In the genomic region with DNA sequence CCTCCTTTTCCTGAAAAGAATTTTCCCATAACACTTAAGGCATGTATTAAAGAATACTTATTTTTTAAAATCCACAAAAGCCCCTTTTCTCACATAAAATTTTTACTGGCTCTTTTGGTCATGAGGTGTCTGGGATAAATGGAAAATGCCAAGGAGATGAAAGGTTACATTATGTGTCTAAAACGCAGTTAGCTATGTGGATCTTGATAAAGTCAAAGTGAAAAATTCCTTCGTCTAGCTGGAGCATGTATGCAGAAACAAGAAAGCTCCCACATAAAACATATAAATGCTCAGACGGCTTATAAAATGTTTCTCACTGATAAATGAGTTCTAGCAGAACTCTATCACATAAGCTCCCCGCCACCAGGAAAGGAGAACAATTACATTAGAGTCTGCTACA, we compare ENCODE assay signal across 21 cellular contexts.
DNase-seq lines count a peak whose midpoint lies in the region; ATAC-seq and TF ChIP-seq lines count a peak whose summit lies in the region.
"Had no signal": no experiment of that assay in that cellular context is flagged by ENCODE, and none has a peak within 500 bp of the region (broad histone marks: within the 10 kb centered on the region; RNA-seq: fewer than 3 reads in every experiment).

No MANE protein-coding gene starts in this region.

- no peak overlapping the region for H3K4me3 Mint-ChIP-seq in memory B cell
- H3K4me3 Mint-ChIP-seq: B cell; CD8-positive, alpha-beta T cell; GM23338; H9 had no signal

- no peaks in the 10 kb centered on the region for H4K20me1 ChIP-seq in smooth muscle cell (ENCODE audit: low read depth)
- H4K20me1 ChIP-seq: BLaER1 had no signal

- DNase-seq in COLO829 (ENCODE audit: low spot score) (peak; percentile 72), fibroblast of villous mesenchyme (ENCODE audit: low read depth) (peak; percentile 20), memory B cell (ENCODE audit: low spot score in 2 of 2) (no peak), smooth muscle cell (lab: John Stamatoyannopoulos, UW; ENCODE audit: unreplicated experiment) (no peak), substantia nigra (lab: John Stamatoyannopoulos, UW) (no peak), NCI-H526 treated with DMSO at 0.1 percent for 48 hours (lab: John Stamatoyannopoulos, UW) (no peak)
- DNase-seq: CD4-positive, CD25-positive, alpha-beta regulatory T cell; CD8-positive, alpha-beta T cell; DMS 273 treated with DMSO at 0.1 percent for 48 hours; DMS79; EL; GDM1; H9 had no signal

- peaks cover 42% of the 10 kb centered on the region for H3K36me3 Mint-ChIP-seq in memory B cell
- H3K36me3 Mint-ChIP-seq: CD4-positive, CD25-positive, alpha-beta regulatory T cell; CD8-positive, alpha-beta T cell had no signal

- H3K9ac ChIP-seq in smooth muscle cell (ENCODE audit: low read depth), result no peak overlapping the region
- H3K9ac ChIP-seq: BLaER1 had no signal

- H3K4me1 Mint-ChIP-seq in memory B cell, result peaks cover 13% of the 10 kb centered on the region
- H3K4me1 Mint-ChIP-seq: CD4-positive, CD25-positive, alpha-beta regulatory T cell; GM23338; H9 had no signal

- ATAC-seq in memory B cell (ENCODE audit: low read depth), result no peak
- no peak for ATAC-seq in GM19328 (IDR thresholded peaks at IDR 0.05; ENCODE audit: unreplicated experiment)
- ATAC-seq: CD8-positive, alpha-beta T cell; GM12878; GM23338; HCT116 had no signal

- no peaks in the 10 kb centered on the region for H3K27me3 ChIP-seq in smooth muscle cell (ENCODE audit: low read depth)
- H3K27me3 ChIP-seq: BLaER1 had no signal

- peak overlapping the region; percentile 28 for H3K27ac Mint-ChIP-seq in memory B cell
- H3K27ac Mint-ChIP-seq: CD4-positive, CD25-positive, alpha-beta regulatory T cell; CD8-positive, alpha-beta T cell; GM23338; H9 had no signal

- no peak overlapping the region for H2AFZ ChIP-seq in smooth muscle cell (ENCODE audit: low read depth)
- H2AFZ ChIP-seq: GM23338 had no signal

- peaks cover 4% of the 10 kb centered on the region for H3K36me3 ChIP-seq in smooth muscle cell (ENCODE audit: low read depth)
- H3K36me3 ChIP-seq: BLaER1 had no signal

- no peaks in the 10 kb centered on the region for H3K27me3 Mint-ChIP-seq in memory B cell
- H3K27me3 Mint-ChIP-seq: B cell had no signal

- H3K4me1 ChIP-seq in smooth muscle cell (ENCODE audit: low read depth), result peaks cover 15% of the 10 kb centered on the region

- peak overlapping the region; percentile 45 for H3K4me2 ChIP-seq in smooth muscle cell
- H3K4me2 ChIP-seq: BLaER1, GM23338 had no signal

- H3K4me3 ChIP-seq in fibroblast of villous mesenchyme (ENCODE audit: low read depth, low read length) (no peak overlapping the region), smooth muscle cell (no peak overlapping the region)
- H3K4me3 ChIP-seq: BLaER1, GM12878, GM23338 had no signal

- 18% methylated on average over 4 of the region's 4 CpGs for WGBS in smooth muscle cell (ENCODE audit: low lambda C conversion rate)

- no peak for TF ChIP-seq CTCF in fibroblast of villous mesenchyme (IDR thresholded peaks at IDR 0.05; ENCODE audit: insufficient read depth, low read depth, low read length)
- TF ChIP-seq CTCF in smooth muscle cell (IDR thresholded peaks at IDR 0.05; ENCODE audit: borderline replicate concordance, insufficient read depth, poor library complexity, severe bottlenecking), result no peak

- H3F3A ChIP-seq in smooth muscle cell (ENCODE audit: low read depth), result peaks cover 20% of the 10 kb centered on the region

- no peaks in the 10 kb centered on the region for H3K9me3 ChIP-seq in smooth muscle cell (replicated peaks; ENCODE audit: low read depth)
- H3K9me3 ChIP-seq: BLaER1 had no signal

- no peaks in the 10 kb centered on the region for H3K9me3 Mint-ChIP-seq in memory B cell
- H3K9me3 Mint-ChIP-seq: CD8-positive, alpha-beta T cell; GM23338; H9 had no signal

- H3K79me2 ChIP-seq in smooth muscle cell (ENCODE audit: low read depth), result no peaks in the 10 kb centered on the region

- H3K27ac ChIP-seq in smooth muscle cell (ENCODE audit: low read depth) (peak overlapping the region; percentile 64), substantia nigra (ENCODE audit: low read depth, low read length, poor library complexity, severe bottlenecking) (no peak overlapping the region)
- H3K27ac ChIP-seq: 22Rv1, BLaER1, C4-2B had no signal

Comparison
In these comparisons a context has a peak if more than half of its experiments do, and no peak if none do; other contexts are left out.
1. DNase-seq: peak in COLO829 (single experiment) and fibroblast of villous mesenchyme (single experiment); none in memory B cell (0 of 2), smooth muscle cell (single experiment), substantia nigra (0 of 49) and NCI-H526 treated with DMSO at 0.1 percent for 48 hours (single experiment).